In genomic region chr2:197657562-197657961, GRCh38 we compare ENCODE assay signal across 29 cellular contexts. TPM values are rescaled to one million over a fixed set of nuclear protein-coding genes. Genes with fewer than 3 reads are reported as not detected.
DNase-seq lines count a peak whose midpoint lies in the region; ATAC-seq and TF ChIP-seq lines count a peak whose summit lies in the region.
"Had no signal": no experiment of that assay in that cellular context is flagged by ENCODE, and none has a peak within 500 bp of the region (broad histone marks: within the 10 kb centered on the region; RNA-seq: fewer than 3 reads in every experiment).

No MANE protein-coding gene starts in this region.

- peak; percentile 65 for ATAC-seq in WTC11
- ATAC-seq: GM12878, PC-3, Right ventricle myocardium inferior, SK-N-SH treated with all-trans-retinoic acid at 6 μM for 48 hours had no signal

- H3K4me1 ChIP-seq in HUES48 (ENCODE audit: control insufficient read depth, insufficient read depth, low read length) (peaks cover 12% of the 10 kb centered on the region), liver (ENCODE audit: control insufficient read depth in 4 of 4, insufficient read depth in 4 of 4, low read length in 3 of 4) (peaks cover 0 to 2% (median 0%) of the 10 kb centered on the region in 4 donors), HAP-1 (no peaks in the 10 kb centered on the region)
- H3K4me1 ChIP-seq: SJCRH30 had no signal

- TF ChIP-seq CTCF in 22Rv1 (IDR thresholded peaks at IDR 0.05): no peak
- no peak for TF ChIP-seq CTCF in WTC11 (IDR thresholded peaks at IDR 0.05)
- no peak for TF ChIP-seq CTCF in liver (IDR thresholded peaks at IDR 0.05; ENCODE audit: low read depth, low read length, missing input control)

- H3K27me3 Mint-ChIP-seq in WTC11 (ENCODE audit: low read depth): peaks cover 25% of the 10 kb centered on the region

- no peaks in the 10 kb centered on the region for H3K36me3 ChIP-seq in HUES48 (ENCODE audit: control insufficient read depth, insufficient read depth, low read length)
- no peaks in the 10 kb centered on the region for H3K36me3 ChIP-seq in liver (ENCODE audit: control insufficient read depth in 4 of 4, insufficient read depth in 3 of 4, low read depth in 1 of 4, low read length in 3 of 4)
- H3K36me3 ChIP-seq in HAP-1 (replicated peaks): no peaks in the 10 kb centered on the region
- H3K36me3 ChIP-seq: SJCRH30 had no signal

- POLR2A ChIA-PET in WTC11 (lab: Charles Lee): interaction anchor here (0.7 kb wide), 1 partner anchor 8 kb away, joined by 5 read pairs; no protein-coding TSS in a partner anchor

- peak overlapping the region; percentile 28 for H3K27ac ChIP-seq in 22Rv1
- peak overlapping the region; percentile 63 for H3K27ac ChIP-seq in HUES48 (ENCODE audit: low read depth, low read length)
- H3K27ac ChIP-seq in liver (ENCODE audit: low read depth in 1 of 2, low read length in 2 of 2): no peak overlapping the region
- H3K27ac ChIP-seq: HL-60, SJCRH30 had no signal

- CTCF ChIA-PET in WTC11 (lab: Charles Lee): no interaction called here

- DNase-seq in WTC11 (ENCODE audit: low spot score): no peak
- no peak for DNase-seq in activated gamma-delta T cell (lab: John Stamatoyannopoulos, UW)
- no peak for DNase-seq in anterior cingulate cortex (lab: John Stamatoyannopoulos, UW)
- no peak for DNase-seq in NCI-H1930 (lab: John Stamatoyannopoulos, UW)
- no peak for DNase-seq in HAP-1 (ENCODE audit: low spot score in 2 of 2)
- DNase-seq: C1 segment of cervical spinal cord; CD4-positive, alpha-beta memory T cell; COR-L47; DMS79; EL; GDM1; IMR-90; KG1; MM.1S; NCI-H1694; NCI-H2081; NCI-H2227 treated with DMSO at 0.1 percent for 48 hours; NCI-H510A; NCI-H774; PC-3; SJCRH30 had no signal

- H3K9ac ChIP-seq in HUES48 (ENCODE audit: low read depth, low read length): no peak overlapping the region
- no peak overlapping the region for H3K9ac ChIP-seq in liver (ENCODE audit: low read depth in 1 of 2, low read length in 2 of 2)

- no peak for TF ChIP-seq RAD21 in liver (IDR thresholded peaks at IDR 0.05)

- H3K4me3 ChIP-seq in HUES48 (ENCODE audit: low read depth, low read length): no peak overlapping the region
- no peak overlapping the region for H3K4me3 ChIP-seq in liver (ENCODE audit: low read depth in 1 of 3, low read length in 3 of 3)
- H3K4me3 ChIP-seq in HAP-1: no peak overlapping the region
- H3K4me3 ChIP-seq: GM12878, SJCRH30 had no signal

- no peak overlapping the region for H3K27ac Mint-ChIP-seq in WTC11
- H3K27ac Mint-ChIP-seq: CD4-positive, alpha-beta memory T cell had no signal

- peaks cover 9% of the 10 kb centered on the region for H3K9me3 Mint-ChIP-seq in WTC11
- H3K9me3 Mint-ChIP-seq: CD4-positive, alpha-beta memory T cell had no signal

- in situ Hi-C loops in HAP-1 (cut with MboI; ENCODE audit: low sequenced_read_pairs): no loop called here

- H3K27me3 ChIP-seq in HUES48 (ENCODE audit: control insufficient read depth, insufficient read depth, low read length): no peaks in the 10 kb centered on the region
- H3K27me3 ChIP-seq in liver (ENCODE audit: control insufficient read depth in 4 of 4, insufficient read depth in 4 of 4, low read length in 3 of 4): no peaks in the 10 kb centered on the region
- H3K27me3 ChIP-seq in HAP-1 (ENCODE audit: low read depth): no peaks in the 10 kb centered on the region
- H3K27me3 ChIP-seq: SJCRH30 had no signal

- peaks cover 21% of the 10 kb centered on the region for H3K4me1 Mint-ChIP-seq in WTC11

- H3K4me3 Mint-ChIP-seq in WTC11: no peak overlapping the region
- H3K4me3 Mint-ChIP-seq: CD4-positive, alpha-beta memory T cell had no signal

- H3K9me3 ChIP-seq in HUES48 (ENCODE audit: control insufficient read depth, insufficient read depth, low read length) (no peaks in the 10 kb centered on the region), liver (ENCODE audit: control insufficient read depth in 4 of 4, low read length in 3 of 4) (no peaks in the 10 kb centered on the region), HAP-1 (no peaks in the 10 kb centered on the region)
- H3K9me3 ChIP-seq: SJCRH30 had no signal

- H3K36me3 Mint-ChIP-seq in WTC11: no peaks in the 10 kb centered on the region
- H3K36me3 Mint-ChIP-seq: CD4-positive, alpha-beta memory T cell had no signal

TF ChIP-seq in WTC11, 78 proteins besides CTCF, POLR2A, EP300 and RAD21:
- TF ChIP-seq GABPB1 (CRISPR knock-in tag; IDR thresholded peaks at IDR 0.05): 0 out of 2 replicates have a peak, but pooled peaks have one; percentile 36
- no peak for TF ChIP-seq HMGXB4 (CRISPR knock-in tag; IDR thresholded peaks at IDR 0.05)
- no peak for TF ChIP-seq ZNF423 (CRISPR knock-in tag; IDR thresholded peaks at IDR 0.05)

TF ChIP-seq in liver, 16 proteins besides CTCF, POLR2A, EP300 and RAD21:
- TF ChIP-seq HNF4A (conservative IDR thresholded peaks at IDR 0.05) (no peak), RXRA (IDR thresholded peaks at IDR 0.05) (no peak), GABPA (IDR thresholded peaks at IDR 0.05 in 1 of 2, conservative IDR thresholded peaks at IDR 0.05 in 1 of 2) (no peak), HNF4G (IDR thresholded peaks at IDR 0.05) (no peak), NR2F2 (IDR thresholded peaks at IDR 0.05) (no peak), ZBTB33 (IDR thresholded peaks at IDR 0.05) (no peak), MAX (IDR thresholded peaks at IDR 0.05) (no peak), FOXA1 (IDR thresholded peaks at IDR 0.05) (peak; percentile 45), YY1 (IDR thresholded peaks at IDR 0.05) (no peak), JUND (IDR thresholded peaks at IDR 0.05) (no peak), SP1 (IDR thresholded peaks at IDR 0.05) (no peak), FOXA2 (IDR thresholded peaks at IDR 0.05) (peak; percentile 47), REST (IDR thresholded peaks at IDR 0.05) (no peak), ATF3 (IDR thresholded peaks at IDR 0.05) (no peak), TAF1 (conservative IDR thresholded peaks at IDR 0.05) (no peak), EGR1 (IDR thresholded peaks at IDR 0.05; ENCODE audit: low read depth in 2 of 2) (no peak)

RNA-seq across cellular contexts. Expression of gene RFTN2, which starts 17.8 kb away (rescaled TPM):
- total RNA-seq in WTC11 (2021) (1.1 to 1.9 TPM (median 1.5 TPM) in 3 replicates), liver (1 to 10 TPM; 1.1 to 4.2 TPM)
- 1 to 10 TPM in 1 of 2 donors, under 1 TPM in 1; 0.40 to 1.3 TPM for polyA plus RNA-seq in liver
- total RNA-seq: A172; CD4-positive, alpha-beta memory T cell; GM12878 had no signal

RNA-seq across cellular contexts. Expression of gene MARS2, which starts 47.6 kb away (rescaled TPM):
- total RNA-seq in WTC11 (2021) (24.8 to 32.2 TPM (median 25.6 TPM) in 3 replicates), liver (10 to 100 TPM in 1 of 2 donors, 1 to 10 TPM in 1; 6.8 to 12.3 TPM)
- 10 to 100 TPM in 1 of 2 donors, 1 to 10 TPM in 1; 3.7 to 10.5 TPM for polyA plus RNA-seq in liver

Comparison
In these comparisons a context has a peak if more than half of its experiments do, and no peak if none do; other contexts are left out.
1. H3K27ac ChIP-seq: peak in 22Rv1 (single experiment) and HUES48 (single experiment); none in liver (0 of 2).